ENCODE assay signal across 1 cellular context in the genomic region with DNA sequence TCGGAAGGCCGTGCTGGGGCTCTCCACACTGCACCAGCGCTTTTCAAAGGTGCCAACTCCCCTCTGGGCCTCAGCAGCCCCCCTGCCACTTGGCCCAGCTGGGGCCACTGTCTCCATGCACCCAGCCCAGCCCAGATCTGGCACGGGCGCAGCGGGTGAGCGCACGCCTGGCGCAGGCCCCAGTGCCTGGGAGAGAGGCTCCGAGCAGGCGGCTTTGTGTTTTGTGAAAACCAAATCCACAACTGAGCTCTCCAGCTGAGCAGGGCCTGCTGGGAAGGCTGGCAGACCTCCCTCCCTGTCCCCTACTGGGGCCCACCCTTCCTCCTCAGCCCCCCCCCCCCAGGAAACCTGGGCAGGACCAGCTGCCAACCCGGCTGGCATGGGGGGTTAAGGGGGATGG.
TF ChIP-seq lines count a peak whose summit lies in the region.

No MANE protein-coding gene starts in this region.

TF ChIP-seq in SK-N-SH, 30 proteins besides CTCF, POLR2A, EP300 and RAD21 (continued from another document):
- TF ChIP-seq GATA2 (CRISPR knock-in tag; IDR thresholded peaks at IDR 0.05), result no peak
- no peak for TF ChIP-seq ELF1 (IDR thresholded peaks at IDR 0.05)
- no peak for TF ChIP-seq CHD2 (IDR thresholded peaks at IDR 0.05; ENCODE audit: low read length, partially characterized antibody)
- TF ChIP-seq, protein P1, sequence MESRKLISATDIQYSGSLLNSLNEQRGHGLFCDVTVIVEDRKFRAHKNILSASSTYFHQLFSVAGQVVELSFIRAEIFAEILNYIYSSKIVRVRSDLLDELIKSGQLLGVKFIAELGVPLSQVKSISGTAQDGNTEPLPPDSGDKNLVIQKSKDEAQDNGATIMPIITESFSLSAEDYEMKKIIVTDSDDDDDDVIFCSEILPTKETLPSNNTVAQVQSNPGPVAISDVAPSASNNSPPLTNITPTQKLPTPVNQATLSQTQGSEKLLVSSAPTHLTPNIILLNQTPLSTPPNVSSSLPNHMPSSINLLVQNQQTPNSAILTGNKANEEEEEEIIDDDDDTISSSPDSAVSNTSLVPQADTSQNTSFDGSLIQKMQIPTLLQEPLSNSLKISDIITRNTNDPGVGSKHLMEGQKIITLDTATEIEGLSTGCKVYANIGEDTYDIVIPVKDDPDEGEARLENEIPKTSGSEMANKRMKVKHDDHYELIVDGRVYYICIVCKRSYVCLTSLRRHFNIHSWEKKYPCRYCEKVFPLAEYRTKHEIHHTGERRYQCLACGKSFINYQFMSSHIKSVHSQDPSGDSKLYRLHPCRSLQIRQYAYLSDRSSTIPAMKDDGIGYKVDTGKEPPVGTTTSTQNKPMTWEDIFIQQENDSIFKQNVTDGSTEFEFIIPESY (IDR thresholded peaks at IDR 0.05; ENCODE audit: borderline replicate concordance, low read depth), result no peak
- no peak for TF ChIP-seq TAF1 (IDR thresholded peaks at IDR 0.05; ENCODE audit: borderline replicate concordance, low read depth, low read length)
- TF ChIP-seq YY1 (IDR thresholded peaks at IDR 0.05; ENCODE audit: low read depth), result no peak
